8 cellular contexts compared by ENCODE assay signal in the genomic region with DNA sequence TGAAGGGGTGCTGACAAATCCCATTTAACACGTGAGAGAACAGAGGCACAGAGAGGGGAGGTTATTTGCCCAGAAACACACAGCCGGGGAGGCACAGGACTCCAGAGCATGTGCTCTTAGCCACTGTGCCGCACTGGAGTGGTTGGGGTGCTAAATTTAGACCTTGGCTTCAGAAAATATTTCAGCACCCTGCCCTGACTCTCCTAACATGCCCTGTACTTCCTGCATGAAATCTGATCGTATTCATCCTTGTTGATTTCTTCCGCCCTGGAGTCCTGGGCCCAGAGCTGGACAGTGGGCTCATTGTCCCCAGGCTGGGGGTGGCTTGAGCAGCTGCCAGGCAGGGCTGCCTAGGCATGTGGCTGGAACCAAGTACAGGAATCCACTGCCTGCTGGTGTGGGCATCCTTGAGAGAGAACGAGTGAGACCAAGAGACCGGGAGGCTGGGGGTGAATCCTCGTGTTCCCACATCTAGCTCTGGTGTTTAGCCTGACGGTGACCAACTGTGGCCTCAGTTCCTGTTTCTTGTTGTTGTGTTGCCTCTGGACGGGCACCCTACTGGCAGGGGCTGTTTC. TPM values are rescaled to one million over a fixed set of nuclear protein-coding genes. Genes with fewer than 3 reads are reported as not detected.
DNase-seq lines count a peak whose midpoint lies in the region; ATAC-seq and TF ChIP-seq lines count a peak whose summit lies in the region.

No MANE protein-coding gene starts in this region.

- H2BK20ac ChIP-seq in H9 (ENCODE audit: low read depth, low read length, poor library complexity, severe bottlenecking) = no peak overlapping the region

- H3K4me1 ChIP-seq in H9 (ENCODE audit: insufficient read depth, low read length) (no peaks in the 10 kb centered on the region), ascending aorta (peaks cover 0 to 15% of the 10 kb centered on the region in 2 donors)

- peaks cover 16 to 25% of the 10 kb centered on the region in 2 experiments for H3K4me1 Mint-ChIP-seq in H9

- no peak overlapping the region for H4K8ac ChIP-seq in H9 (replicated peaks; ENCODE audit: insufficient read length, low read depth, low read length)

- no peak overlapping the region for H2BK120ac ChIP-seq in H9 (ENCODE audit: low read depth, low read length, poor library complexity, severe bottlenecking)

- H2BK5ac ChIP-seq in H9 (ENCODE audit: insufficient read length, low read length) = no peak overlapping the region

- H3T11ph ChIP-seq in H9 (ENCODE audit: low read length) = no peak overlapping the region

- ATAC-seq in left ventricle myocardium superior (peak; percentile 85), HG02763 (IDR thresholded peaks at IDR 0.05; ENCODE audit: unreplicated experiment) (no peak), HG02870 (IDR thresholded peaks at IDR 0.05; ENCODE audit: unreplicated experiment) (no peak)

- no peak for DNase-seq in H9
- DNase-seq in ascending aorta (ENCODE audit: low spot score in 2 of 2) = no peak
- DNase-seq in left ventricle myocardium superior = peak; percentile 85
- DNase-seq in DMS53 (lab: John Stamatoyannopoulos, UW) = no peak
- DNase-seq in NCI-H774 (lab: John Stamatoyannopoulos, UW) = no peak

- H3K9me3 ChIP-seq in H9 (ENCODE audit: control insufficient read depth, low read depth, low read length) (no peaks in the 10 kb centered on the region), ascending aorta (no peaks in the 10 kb centered on the region)

- H3K27me3 Mint-ChIP-seq in H9 (ENCODE audit: low read depth) = peaks cover 15% of the 10 kb centered on the region

- H3K23ac ChIP-seq in H9 (ENCODE audit: insufficient read length, low read depth, low read length) = no peak overlapping the region

- no peak overlapping the region for H2BK15ac ChIP-seq in H9 (ENCODE audit: low read depth, low read length)

- H3K27me3 ChIP-seq in H9 (ENCODE audit: insufficient read depth, low read length) (peaks cover 5% of the 10 kb centered on the region; the same call in 1 of the 2 replicates), ascending aorta (no peaks in the 10 kb centered on the region)

- peak overlapping the region in 2 of 3 experiments; percentile 73 to 77; a peak in 4 of 7 replicates for H3K27ac Mint-ChIP-seq in H9

- H3K36me3 Mint-ChIP-seq in H9 (ENCODE audit: insufficient read depth in 1 of 3, low read depth in 3 of 3) = no peaks in the 10 kb centered on the region; a peak in 1 of 7 replicates

- no peak overlapping the region for H3K18ac ChIP-seq in H9 (ENCODE audit: insufficient read length, low read depth, low read length)

- intact Hi-C loops in ascending aorta (cut with DNase I) = no loop called here
- intact Hi-C loops in left ventricle myocardium superior (cut with micrococcal nuclease) = no loop called here

- H3K27ac ChIP-seq in H9 (ENCODE audit: insufficient read length, low read depth, low read length) (no peak overlapping the region), ascending aorta (peak overlapping the region; percentile 22 to 71), skin epidermis (peak overlapping the region in 17 of 21 experiments; percentile 31 to 70 (median 63))

- H3K4me3 ChIP-seq in ascending aorta = no peak overlapping the region
- H3K4me3 ChIP-seq in skin epidermis = no peak overlapping the region

- no peak overlapping the region for H4K91ac ChIP-seq in H9 (ENCODE audit: insufficient read length, low read depth, low read length)

- no peak overlapping the region for H2BK12ac ChIP-seq in H9 (ENCODE audit: insufficient read length, low read depth, low read length)

- H3K4ac ChIP-seq in H9 (ENCODE audit: low read depth, low read length) = no peak overlapping the region

- H3K79me2 ChIP-seq in H9 (ENCODE audit: insufficient read depth, low read length) = no peaks in the 10 kb centered on the region

- H3K9me3 Mint-ChIP-seq in H9 = no peaks in the 10 kb centered on the region

- no peak overlapping the region for H3K14ac ChIP-seq in H9 (ENCODE audit: insufficient read depth, low read length)

- H3K36me3 ChIP-seq in ascending aorta = no peaks in the 10 kb centered on the region

- TF ChIP-seq CTCF in H9 (conservative IDR thresholded peaks at IDR 0.05) = no peak
- TF ChIP-seq CTCF in ascending aorta (IDR thresholded peaks at IDR 0.05) = no peak

- H2AK5ac ChIP-seq in H9 (ENCODE audit: insufficient read length, low read length) = no peak overlapping the region

- H3K79me1 ChIP-seq in H9 (ENCODE audit: insufficient read depth, low read depth, low read length, poor library complexity, severe bottlenecking) = no peaks in the 10 kb centered on the region

- H3K56ac ChIP-seq in H9 (ENCODE audit: insufficient read length, low read depth, low read length) = no peak overlapping the region

- no CpG with 5 or more reads among the region's 10 CpGs for WGBS in H9 (ENCODE audit: extremely low coverage, insufficient read length, low lambda C conversion rate)

- H4K20me1 ChIP-seq in H9 (ENCODE audit: control insufficient read depth, insufficient read depth, insufficient read length) = no peaks in the 10 kb centered on the region

- no peak overlapping the region for H2AFZ ChIP-seq in H9 (ENCODE audit: low read length)

- no peak overlapping the region for H3K9ac ChIP-seq in H9 (ENCODE audit: extremely low read depth, insufficient read length, low read length)

- peaks cover 6% of the 10 kb centered on the region for H3K23me2 ChIP-seq in H9 (ENCODE audit: insufficient read length, low read depth, low read length, poor library complexity, severe bottlenecking)

- H3K4me2 ChIP-seq in H9 (ENCODE audit: insufficient read depth, insufficient read length, low read length) = no peak overlapping the region

- H4K5ac ChIP-seq in H9 (ENCODE audit: insufficient read length, low read depth, low read length) = no peak overlapping the region

- H3K4me3 Mint-ChIP-seq in H9 = no peak overlapping the region

RNA-seq across cellular contexts. Expression of a gene that starts 5.3 kb away (rescaled TPM):
- 6.3 and 6.4 TPM in 2 replicates for total RNA-seq in H9 (2021)
- 64.9 TPM for total RNA-seq in ascending aorta
- 68.9 TPM for total RNA-seq in left ventricle myocardium superior

RNA-seq across cellular contexts. Expression of a gene that starts 14.9 kb away (rescaled TPM):
- total RNA-seq in H9 (2021) = not detected in 2 replicates
- not detected for total RNA-seq in ascending aorta
- total RNA-seq in left ventricle myocardium superior = not detected

RNA-seq across cellular contexts. Expression of a gene that starts 27.2 kb away (rescaled TPM):
- total RNA-seq in H9 (2021) (1.4 TPM in 2 replicates), ascending aorta (not detected), left ventricle myocardium superior (not detected)

RNA-seq across cellular contexts. Expression of a gene that starts 35.8 kb away (rescaled TPM):
- total RNA-seq in H9 (2021) = 73.1 and 76.0 TPM in 2 replicates
- total RNA-seq in ascending aorta = 143 TPM
- 19.7 TPM for total RNA-seq in left ventricle myocardium superior

RNA-seq across cellular contexts. Expression of a gene that starts 55.8 kb away (rescaled TPM):
- total RNA-seq in H9 (2021) (49.7 and 50.4 TPM in 2 replicates), ascending aorta (49.6 TPM), left ventricle myocardium superior (18.9 TPM)
